ENCODE assay signal across 8 cellular contexts in the genomic region with DNA sequence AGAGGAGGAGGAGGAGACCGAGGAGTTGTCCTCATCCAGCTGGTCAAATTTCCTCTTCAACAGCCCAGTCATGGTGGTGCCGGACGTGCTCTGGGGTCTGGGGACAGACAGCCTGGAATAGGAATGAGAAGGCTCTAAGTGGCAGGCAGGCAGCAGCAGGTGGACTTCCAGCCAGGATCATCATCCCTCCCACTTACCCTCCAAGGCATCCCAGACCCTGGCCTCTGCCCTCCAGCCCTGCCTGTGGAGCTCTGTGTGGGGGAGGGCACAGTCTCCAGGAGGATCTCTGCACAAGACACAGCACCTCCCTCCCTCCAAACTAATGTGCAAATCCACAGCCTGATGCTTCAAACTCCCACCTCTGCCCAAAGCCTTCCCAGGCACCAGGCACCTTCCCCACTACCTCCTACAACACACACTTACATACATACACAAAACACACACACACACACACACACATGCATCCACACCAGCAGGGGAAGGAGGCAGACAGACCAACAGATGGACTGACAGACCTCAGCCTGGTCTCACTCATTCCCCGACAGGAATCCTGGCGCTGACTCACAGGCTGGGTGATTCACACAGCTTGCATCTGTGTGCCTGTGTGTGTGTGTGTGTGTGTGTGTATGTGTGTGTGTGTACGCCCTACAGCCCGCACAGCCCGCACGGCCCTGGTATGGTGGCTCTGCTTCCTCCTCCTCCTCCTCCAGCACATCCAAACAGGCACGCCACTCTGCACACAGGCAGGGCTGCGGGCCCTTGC. TPM values are rescaled to one million over a fixed set of nuclear protein-coding genes. Genes with fewer than 3 reads are reported as not detected.
DNase-seq lines count a peak whose midpoint lies in the region; ATAC-seq and TF ChIP-seq lines count a peak whose summit lies in the region.

No MANE protein-coding gene starts in this region.

- peak overlapping the region; percentile 94 for H3K27ac Mint-ChIP-seq in central memory CD8-positive, alpha-beta T cell (ENCODE audit: low read depth)

- peaks cover 26 to 48% (median 34%) of the 10 kb centered on the region in 4 donors for H3K36me3 ChIP-seq in right lobe of liver

- H3K4me3 Mint-ChIP-seq in central memory CD8-positive, alpha-beta T cell = peak overlapping the region; percentile 86

- H3K9me3 ChIP-seq in right lobe of liver = no peaks in the 10 kb centered on the region

- H3K36me3 Mint-ChIP-seq in central memory CD8-positive, alpha-beta T cell (ENCODE audit: insufficient read depth) = peaks cover 65% of the 10 kb centered on the region

- no peaks in the 10 kb centered on the region for H3K9me3 Mint-ChIP-seq in central memory CD8-positive, alpha-beta T cell

- ATAC-seq in activated CD4-positive, CD25-positive, alpha-beta regulatory T cell treated with anti-CD3 and anti-CD28 coated beads, Interleukin-2, amount 50 U/mL, for 24 hours = peak; percentile 70 to 72
- ATAC-seq in central memory CD8-positive, alpha-beta T cell (replicated peaks; ENCODE audit: extremely low read depth, poor library complexity, severe bottlenecking) = peak; percentile 19
- ATAC-seq in right lobe of liver (peak; percentile 5 to 47 (median 24)), HG03039 (IDR thresholded peaks at IDR 0.05; ENCODE audit: unreplicated experiment) (no peak), HG03378 (IDR thresholded peaks at IDR 0.05; ENCODE audit: unreplicated experiment) (no peak)

- peaks cover 0 to 72% (median 33%) of the 10 kb centered on the region in 4 donors for H3K4me1 ChIP-seq in right lobe of liver

- intact Hi-C loops in right lobe of liver (cut with DNase I) = no loop called here

- no peaks in the 10 kb centered on the region for H3K27me3 ChIP-seq in right lobe of liver

- TF ChIP-seq POLR2A in right lobe of liver (IDR thresholded peaks at IDR 0.05) = peak; percentile 38

- H3K4me1 Mint-ChIP-seq in central memory CD8-positive, alpha-beta T cell = peaks cover 76% of the 10 kb centered on the region

- H3K27me3 Mint-ChIP-seq in central memory CD8-positive, alpha-beta T cell = no peaks in the 10 kb centered on the region

- no peak for TF ChIP-seq CTCF in right lobe of liver (IDR thresholded peaks at IDR 0.05)

- DNase-seq in GM04504 (ENCODE audit: low read depth) (peak; percentile 93), right lobe of liver (peak; percentile 54 to 83 (median 74))
- DNase-seq in Jurkat, Clone E6-1 (ENCODE audit: low read depth, low spot score) = peak; percentile 50
- DNase-seq in central memory CD8-positive, alpha-beta T cell (ENCODE audit: low spot score in 2 of 2) = no peak
- peak; percentile 44 to 66 (median 65) for DNase-seq in stimulated activated CD4-positive, alpha-beta T cell treated with anti-CD3 and anti-CD28 coated beads, TNF-alpha, amount 100 ng/mL, for 4 hours (ENCODE audit: low read depth in 3 of 3)

- H3K27ac ChIP-seq in right lobe of liver = peak overlapping the region; percentile 34 to 99 (median 70)

- peak overlapping the region; percentile 51 for H3K4me3 ChIP-seq in Jurkat, Clone E6-1 (ENCODE audit: low read length)
- H3K4me3 ChIP-seq in right lobe of liver = no peak overlapping the region

- 39% methylated on average over 4 of the region's 11 CpGs for WGBS in right lobe of liver (ENCODE audit: insufficient coverage, low coverage, low lambda C conversion rate, missing lambda C conversion rate)

RNA-seq across cellular contexts. Expression of a gene that starts 6.6 kb away (rescaled TPM):
- polyA plus RNA-seq in Jurkat, Clone E6-1 (2012; ENCODE audit: insufficient read depth, insufficient read length) = 4.5 TPM
- total RNA-seq in right lobe of liver = 10 to 100 TPM in 5 of 6 experiments, 1 to 10 TPM in 1; 6.7 to 43.4 (median 17.4) TPM

RNA-seq across cellular contexts. Expression of a gene that starts 39.3 kb away (rescaled TPM):
- polyA plus RNA-seq in Jurkat, Clone E6-1 (2012; ENCODE audit: insufficient read depth, insufficient read length) = 2.8 TPM
- total RNA-seq in right lobe of liver = 1 to 10 TPM; 1.4 to 3.5 (median 2.5) TPM

RNA-seq across cellular contexts. Expression of a gene that starts 39.4 kb away (rescaled TPM):
- 27.0 TPM for polyA plus RNA-seq in Jurkat, Clone E6-1 (2012; ENCODE audit: insufficient read depth, insufficient read length)
- 10 to 100 TPM; 27.8 to 35.5 (median 33.1) TPM for total RNA-seq in right lobe of liver

RNA-seq across cellular contexts. Expression of a gene that starts 45.6 kb away (rescaled TPM):
- not detected for polyA plus RNA-seq in Jurkat, Clone E6-1 (2012; ENCODE audit: insufficient read depth, insufficient read length)
- under 1 TPM in 5 of 6 experiments, not detected in 1; 0.05 to 0.43 (median 0.07) TPM for total RNA-seq in right lobe of liver

Comparison
In these comparisons a context has a peak if more than half of its experiments do, and no peak if none do; other contexts are left out.
1. DNase-seq: peak in GM04504 (single experiment), Jurkat, Clone E6-1 (single experiment), right lobe of liver (3 of 3) and stimulated activated CD4-positive, alpha-beta T cell treated with anti-CD3 and anti-CD28 coated beads, TNF-alpha, amount 100 ng/mL, for 4 hours (3 of 3); none in central memory CD8-positive, alpha-beta T cell (0 of 2).
2. ATAC-seq: peak in activated CD4-positive, CD25-positive, alpha-beta regulatory T cell treated with anti-CD3 and anti-CD28 coated beads, Interleukin-2, amount 50 U/mL, for 24 hours (2 of 2), central memory CD8-positive, alpha-beta T cell (single experiment) and right lobe of liver (4 of 4); none in HG03039 (single experiment) and HG03378 (single experiment).